18 cellular contexts compared by ENCODE assay signal in genomic region chr10:110827872-110828271, GRCh38. TPM values are rescaled to one million over a fixed set of nuclear protein-coding genes. Genes with fewer than 3 reads are reported as not detected.
DNase-seq lines count a peak whose midpoint lies in the region; ATAC-seq and TF ChIP-seq lines count a peak whose summit lies in the region.
"Had no signal": no experiment of that assay in that cellular context is flagged by ENCODE, and none has a peak within 500 bp of the region (broad histone marks: within the 10 kb centered on the region; RNA-seq: fewer than 3 reads in every experiment).

No MANE protein-coding gene starts in this region.

- peaks cover 50% of the 10 kb centered on the region for H3K4me1 Mint-ChIP-seq in nephron
- no peaks in the 10 kb centered on the region for H3K4me1 Mint-ChIP-seq in activated T-helper 1 cell treated with anti-CD3 and anti-CD28 coated beads, Interleukin-12 subunit alpha, Interleukin-12 subunit beta, Interleukin-2, Interleukin-4 antibody, amounts not matched to agents 30 ng/mL and 10 ng/mL and 1 ng/mL, durations not matched to agents 14 hours and 24 hours and 36 hours (ENCODE audit: low read depth)

- H3K27ac ChIP-seq in Panc1 (ENCODE audit: low read length) (no peak overlapping the region), foreskin keratinocyte (no peak overlapping the region), thoracic aorta (peak overlapping the region; percentile 81 to 88)
- H3K27ac ChIP-seq: upper lobe of left lung had no signal

- BruUV-seq in Panc1 (replicated peaks; lab: Mats Ljungman, UMichigan) = no TSS peak

- H3K36me3 Mint-ChIP-seq in nephron (ENCODE audit: low read depth) = no peaks in the 10 kb centered on the region
- H3K36me3 Mint-ChIP-seq in activated T-helper 1 cell treated with anti-CD3 and anti-CD28 coated beads, Interleukin-12 subunit alpha, Interleukin-12 subunit beta, Interleukin-2, Interleukin-4 antibody, amounts not matched to agents 30 ng/mL and 10 ng/mL and 1 ng/mL, durations not matched to agents 14 hours and 24 hours and 36 hours (ENCODE audit: low read depth) = no peaks in the 10 kb centered on the region
- H3K36me3 Mint-ChIP-seq: CD8-positive, alpha-beta memory T cell; naive B cell; stimulated activated memory B cell treated with anti-CD40 and anti-IgM and Interleukin-4, amounts not matched to agents 10 μg/mL and 1 μg/mL and 100 μg/mL, for 72 hours had no signal

- H3K27me3 ChIP-seq in Panc1 (ENCODE audit: control insufficient read depth, insufficient read depth, low read length) = peaks cover 3% of the 10 kb centered on the region
- H3K27me3 ChIP-seq in foreskin keratinocyte = no peaks in the 10 kb centered on the region
- no peaks in the 10 kb centered on the region for H3K27me3 ChIP-seq in thoracic aorta (replicated peaks; ENCODE audit: insufficient read depth)
- H3K27me3 ChIP-seq: upper lobe of left lung had no signal

- TF ChIP-seq CTCF in Panc1 (IDR thresholded peaks at IDR 0.05) (no peak), foreskin keratinocyte (conservative IDR thresholded peaks at IDR 0.05) (no peak), nephron (IDR thresholded peaks at IDR 0.05; ENCODE audit: unreplicated experiment in 3 of 3) (no peak), thoracic aorta (IDR thresholded peaks at IDR 0.05) (no peak)

- intact Hi-C loops in Panc1 (cut with micrococcal nuclease; ENCODE audit: unreplicated experiment) = no loop called here
- intact Hi-C loops in activated T-helper 1 cell treated with anti-CD3 and anti-CD28 coated beads, Interleukin-12 subunit alpha, Interleukin-12 subunit beta, Interleukin-2, Interleukin-4 antibody, amounts not matched to agents 30 ng/mL and 10 ng/mL and 1 ng/mL, durations not matched to agents 14 hours and 24 hours and 36 hours (cut with micrococcal nuclease) = no loop called here

- ATAC-seq in Panc1 = 0 out of 2 replicates have a peak, but pooled peaks have one; percentile 32
- peak; percentile 16 for ATAC-seq in foreskin keratinocyte
- ATAC-seq in thoracic aorta (ENCODE audit: insufficient number of reproducible peaks, low FRiP score, low read depth) = peak; percentile 12
- ATAC-seq: stimulated activated memory B cell treated with anti-CD40 and anti-IgM and Interleukin-4, amounts not matched to agents 10 μg/mL and 1 μg/mL and 100 μg/mL, for 72 hours had no signal

- H3K36me3 ChIP-seq in Panc1 (ENCODE audit: control insufficient read depth, insufficient read depth, low read length) (no peaks in the 10 kb centered on the region), thoracic aorta (peaks cover 2% of the 10 kb centered on the region)
- H3K36me3 ChIP-seq: upper lobe of left lung had no signal

- H3K4me3 ChIP-seq in Panc1 (ENCODE audit: low read depth in 2 of 2, low read length in 2 of 2) (no peak overlapping the region), thoracic aorta (peak overlapping the region; percentile 37)
- H3K4me3 ChIP-seq: upper lobe of left lung had no signal

- H3K4me3 Mint-ChIP-seq in nephron = no peak overlapping the region
- H3K4me3 Mint-ChIP-seq in activated T-helper 1 cell treated with anti-CD3 and anti-CD28 coated beads, Interleukin-12 subunit alpha, Interleukin-12 subunit beta, Interleukin-2, Interleukin-4 antibody, amounts not matched to agents 30 ng/mL and 10 ng/mL and 1 ng/mL, durations not matched to agents 14 hours and 24 hours and 36 hours = no peak overlapping the region
- H3K4me3 Mint-ChIP-seq: CD8-positive, alpha-beta memory T cell; naive B cell; stimulated activated memory B cell treated with anti-CD40 and anti-IgM and Interleukin-4, amounts not matched to agents 10 μg/mL and 1 μg/mL and 100 μg/mL, for 72 hours had no signal

- H3K9me3 ChIP-seq in Panc1 (ENCODE audit: control insufficient read depth, insufficient read depth, low read depth, low read length) (no peaks in the 10 kb centered on the region), thoracic aorta (no peaks in the 10 kb centered on the region)
- H3K9me3 ChIP-seq: upper lobe of left lung had no signal

- H3K27me3 Mint-ChIP-seq in nephron (ENCODE audit: low read depth) = peaks cover 4% of the 10 kb centered on the region
- peaks cover 11% of the 10 kb centered on the region for H3K27me3 Mint-ChIP-seq in activated T-helper 1 cell treated with anti-CD3 and anti-CD28 coated beads, Interleukin-12 subunit alpha, Interleukin-12 subunit beta, Interleukin-2, Interleukin-4 antibody, amounts not matched to agents 30 ng/mL and 10 ng/mL and 1 ng/mL, durations not matched to agents 14 hours and 24 hours and 36 hours (ENCODE audit: insufficient read depth)
- H3K27me3 Mint-ChIP-seq: CD8-positive, alpha-beta memory T cell; naive B cell; stimulated activated memory B cell treated with anti-CD40 and anti-IgM and Interleukin-4, amounts not matched to agents 10 μg/mL and 1 μg/mL and 100 μg/mL, for 72 hours had no signal

- in situ Hi-C loops in Panc1 (cut with HindIII; ENCODE audit: low pct_unique_long_range_greater_than_20kb, low sequenced_read_pairs) = no loop called here

- H3K4me1 ChIP-seq in Panc1 (ENCODE audit: control insufficient read depth, insufficient read depth, low read length) (no peaks in the 10 kb centered on the region), foreskin keratinocyte (no peaks in the 10 kb centered on the region), thoracic aorta (ENCODE audit: control insufficient read depth in 1 of 2, low read depth in 2 of 2) (peaks cover 17 to 44% of the 10 kb centered on the region in 2 donors)

- POLR2A ChIA-PET in Panc1 (lab: Charles Lee) = no interaction called here

- peak overlapping the region; percentile 40 to 81 (median 58) for H3K27ac Mint-ChIP-seq in nephron
- H3K27ac Mint-ChIP-seq in activated T-helper 1 cell treated with anti-CD3 and anti-CD28 coated beads, Interleukin-12 subunit alpha, Interleukin-12 subunit beta, Interleukin-2, Interleukin-4 antibody, amounts not matched to agents 30 ng/mL and 10 ng/mL and 1 ng/mL, durations not matched to agents 14 hours and 24 hours and 36 hours = no peak overlapping the region
- H3K27ac Mint-ChIP-seq: stimulated activated memory B cell treated with anti-CD40 and anti-IgM and Interleukin-4, amounts not matched to agents 10 μg/mL and 1 μg/mL and 100 μg/mL, for 72 hours had no signal

- CTCF ChIA-PET in Panc1 (lab: Charles Lee) = no interaction called here

- no peak for DNase-seq in Panc1 (ENCODE audit: low read depth, low spot score)
- DNase-seq in foreskin keratinocyte = no peak
- DNase-seq in thoracic aorta (ENCODE audit: low spot score) = no peak
- DNase-seq in activated T-helper 1 cell treated with anti-CD3 and anti-CD28 coated beads, Interleukin-12 subunit alpha, Interleukin-12 subunit beta, Interleukin-2, Interleukin-4 antibody, amounts not matched to agents 30 ng/mL and 10 ng/mL and 1 ng/mL, durations not matched to agents 14 hours and 24 hours and 36 hours (ENCODE audit: low spot score) = no peak
- DNase-seq in SHP77 treated with DMSO at 0.1 percent for 48 hours (lab: John Stamatoyannopoulos, UW) = no peak
- DNase-seq in inferior parietal cortex (ENCODE audit: extremely low spot score) = no peak
- DNase-seq: activated CD4-positive, alpha-beta T cell treated with anti-CD3 and anti-CD28 coated beads, Interleukin-2, amount 50 U/mL, for 1 hour; activated naive CD4-positive, alpha-beta T cell treated with anti-CD3 and anti-CD28 coated beads, Interleukin-2, amount 50 U/mL, for 16 hours; CD8-positive, alpha-beta memory T cell; DMS79 treated with DMSO at 0.1 percent for 48 hours; H7; naive B cell; NCI-H1436; NCI-H2171; posterior cingulate gyrus; upper lobe of left lung had no signal

- no peaks in the 10 kb centered on the region for H3K9me3 Mint-ChIP-seq in nephron
- no peaks in the 10 kb centered on the region for H3K9me3 Mint-ChIP-seq in activated T-helper 1 cell treated with anti-CD3 and anti-CD28 coated beads, Interleukin-12 subunit alpha, Interleukin-12 subunit beta, Interleukin-2, Interleukin-4 antibody, amounts not matched to agents 30 ng/mL and 10 ng/mL and 1 ng/mL, durations not matched to agents 14 hours and 24 hours and 36 hours
- H3K9me3 Mint-ChIP-seq: CD8-positive, alpha-beta memory T cell; naive B cell; stimulated activated memory B cell treated with anti-CD40 and anti-IgM and Interleukin-4, amounts not matched to agents 10 μg/mL and 1 μg/mL and 100 μg/mL, for 72 hours had no signal

RNA-seq across cellular contexts. Expression of gene PDCD4, which starts 43.9 kb away (rescaled TPM):
- total RNA-seq in Panc1 (2021; ENCODE audit: unreplicated experiment) (33.6 TPM), foreskin keratinocyte (48.2 and 59.2 TPM in 2 replicates), thoracic aorta (10 to 100 TPM; 53.5 to 91.3 TPM)
- polyA plus RNA-seq in Panc1 (2012; ENCODE audit: insufficient read length) = 44.0 TPM
- 39.8 and 43.8 TPM in 2 replicates for polyA plus RNA-seq in foreskin keratinocyte
- total RNA-seq in activated T-helper 1 cell treated with anti-CD3 and anti-CD28 coated beads, Interleukin-12 subunit alpha, Interleukin-12 subunit beta, Interleukin-2, Interleukin-4 antibody, amounts not matched to agents 30 ng/mL and 10 ng/mL and 1 ng/mL, durations not matched to agents 14 hours and 24 hours and 36 hours = 46.1 and 51.8 TPM in 2 replicates

Comparison
In these comparisons a context has a peak if more than half of its experiments do, and no peak if none do; other contexts are left out.
1. H3K27ac ChIP-seq: peak in thoracic aorta (2 of 2); none in Panc1 (single experiment) and foreskin keratinocyte (single experiment).
2. Peak in every context shown above with its lines, with median percentiles within 50 percentile points of each other: ATAC-seq.